ENCODE assay signal across 3 cellular contexts in the genomic region with DNA sequence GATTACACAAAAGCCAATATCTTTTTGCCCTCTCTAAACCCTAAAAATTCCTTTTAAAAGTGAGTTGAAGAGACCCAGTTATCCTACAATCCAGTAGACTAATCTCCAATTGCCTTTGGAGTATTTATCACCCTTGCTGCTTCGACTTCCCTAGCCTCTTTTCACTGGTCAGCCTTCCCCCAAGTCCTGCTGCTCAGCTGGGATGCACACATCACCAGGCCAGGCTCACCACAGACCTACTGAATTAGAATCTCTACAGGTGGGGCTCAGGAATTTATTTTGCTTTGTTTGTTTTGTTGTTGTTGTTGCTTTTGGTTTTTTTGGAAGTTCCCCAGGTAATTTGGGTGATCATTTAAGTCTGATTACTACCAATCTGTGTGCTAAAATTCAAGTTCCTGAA.
TF ChIP-seq lines count a peak whose summit lies in the region.

No MANE protein-coding gene starts in this region.

TF ChIP-seq in WTC11, 78 proteins besides CTCF, POLR2A, EP300 and RAD21 (continues in another document):
- no peak for TF ChIP-seq ZNF317 (CRISPR knock-in tag; IDR thresholded peaks at IDR 0.05; ENCODE audit: borderline replicate concordance, low read depth)
- TF ChIP-seq JUN (CRISPR knock-in tag; IDR thresholded peaks at IDR 0.05): no peak
- no peak for TF ChIP-seq ZNF121 (CRISPR knock-in tag; IDR thresholded peaks at IDR 0.05)
- no peak for TF ChIP-seq RORB (CRISPR knock-in tag; IDR thresholded peaks at IDR 0.05)
- TF ChIP-seq ATF2 (CRISPR knock-in tag; IDR thresholded peaks at IDR 0.05; ENCODE audit: borderline replicate concordance, low read depth): no peak
- no peak for TF ChIP-seq ZNF232 (CRISPR knock-in tag; IDR thresholded peaks at IDR 0.05)
- TF ChIP-seq, protein P1, sequence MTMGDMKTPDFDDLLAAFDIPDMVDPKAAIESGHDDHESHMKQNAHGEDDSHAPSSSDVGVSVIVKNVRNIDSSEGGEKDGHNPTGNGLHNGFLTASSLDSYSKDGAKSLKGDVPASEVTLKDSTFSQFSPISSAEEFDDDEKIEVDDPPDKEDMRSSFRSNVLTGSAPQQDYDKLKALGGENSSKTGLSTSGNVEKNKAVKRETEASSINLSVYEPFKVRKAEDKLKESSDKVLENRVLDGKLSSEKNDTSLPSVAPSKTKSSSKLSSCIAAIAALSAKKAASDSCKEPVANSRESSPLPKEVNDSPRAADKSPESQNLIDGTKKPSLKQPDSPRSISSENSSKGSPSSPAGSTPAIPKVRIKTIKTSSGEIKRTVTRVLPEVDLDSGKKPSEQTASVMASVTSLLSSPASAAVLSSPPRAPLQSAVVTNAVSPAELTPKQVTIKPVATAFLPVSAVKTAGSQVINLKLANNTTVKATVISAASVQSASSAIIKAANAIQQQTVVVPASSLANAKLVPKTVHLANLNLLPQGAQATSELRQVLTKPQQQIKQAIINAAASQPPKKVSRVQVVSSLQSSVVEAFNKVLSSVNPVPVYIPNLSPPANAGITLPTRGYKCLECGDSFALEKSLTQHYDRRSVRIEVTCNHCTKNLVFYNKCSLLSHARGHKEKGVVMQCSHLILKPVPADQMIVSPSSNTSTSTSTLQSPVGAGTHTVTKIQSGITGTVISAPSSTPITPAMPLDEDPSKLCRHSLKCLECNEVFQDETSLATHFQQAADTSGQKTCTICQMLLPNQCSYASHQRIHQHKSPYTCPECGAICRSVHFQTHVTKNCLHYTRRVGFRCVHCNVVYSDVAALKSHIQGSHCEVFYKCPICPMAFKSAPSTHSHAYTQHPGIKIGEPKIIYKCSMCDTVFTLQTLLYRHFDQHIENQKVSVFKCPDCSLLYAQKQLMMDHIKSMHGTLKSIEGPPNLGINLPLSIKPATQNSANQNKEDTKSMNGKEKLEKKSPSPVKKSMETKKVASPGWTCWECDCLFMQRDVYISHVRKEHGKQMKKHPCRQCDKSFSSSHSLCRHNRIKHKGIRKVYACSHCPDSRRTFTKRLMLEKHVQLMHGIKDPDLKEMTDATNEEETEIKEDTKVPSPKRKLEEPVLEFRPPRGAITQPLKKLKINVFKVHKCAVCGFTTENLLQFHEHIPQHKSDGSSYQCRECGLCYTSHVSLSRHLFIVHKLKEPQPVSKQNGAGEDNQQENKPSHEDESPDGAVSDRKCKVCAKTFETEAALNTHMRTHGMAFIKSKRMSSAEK (CRISPR knock-in tag; IDR thresholded peaks at IDR 0.05; ENCODE audit: borderline replicate concordance): no peak
- TF ChIP-seq KAT7 (CRISPR knock-in tag; IDR thresholded peaks at IDR 0.05; ENCODE audit: borderline replicate concordance): no peak
- TF ChIP-seq, protein P2, sequence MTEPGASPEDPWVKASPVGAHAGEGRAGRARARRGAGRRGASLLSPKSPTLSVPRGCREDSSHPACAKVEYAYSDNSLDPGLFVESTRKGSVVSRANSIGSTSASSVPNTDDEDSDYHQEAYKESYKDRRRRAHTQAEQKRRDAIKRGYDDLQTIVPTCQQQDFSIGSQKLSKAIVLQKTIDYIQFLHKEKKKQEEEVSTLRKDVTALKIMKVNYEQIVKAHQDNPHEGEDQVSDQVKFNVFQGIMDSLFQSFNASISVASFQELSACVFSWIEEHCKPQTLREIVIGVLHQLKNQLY (CRISPR knock-in tag; IDR thresholded peaks at IDR 0.05): no peak
- no peak for TF ChIP-seq PRRX2 (CRISPR knock-in tag; IDR thresholded peaks at IDR 0.05)
- TF ChIP-seq NR1H2 (CRISPR knock-in tag; IDR thresholded peaks at IDR 0.05): no peak

TF ChIP-seq in H1, 55 proteins besides CTCF, POLR2A, EP300 and RAD21:
- no peak for TF ChIP-seq CHD1 (IDR thresholded peaks at IDR 0.05; ENCODE audit: low read depth, low read length)
- no peak for TF ChIP-seq GABPA (IDR thresholded peaks at IDR 0.05; ENCODE audit: borderline replicate concordance, insufficient read depth, low read length)
- no peak for TF ChIP-seq SIN3A (conservative IDR thresholded peaks at IDR 0.05 in 1 of 2, IDR thresholded peaks at IDR 0.05 in 1 of 2; ENCODE audit: low read depth in 1 of 2, low read length in 2 of 2)
- TF ChIP-seq ATF2 (IDR thresholded peaks at IDR 0.05; ENCODE audit: low read length): no peak
- TF ChIP-seq EGR1 (IDR thresholded peaks at IDR 0.05; ENCODE audit: borderline replicate concordance, low read depth, low read length): no peak
- no peak for TF ChIP-seq CTBP2 (IDR thresholded peaks at IDR 0.05; ENCODE audit: borderline replicate concordance, insufficient read depth, insufficient read length, low read length)
- no peak for TF ChIP-seq POLR2AphosphoS5 (IDR thresholded peaks at IDR 0.05; ENCODE audit: low read depth, low read length)
- TF ChIP-seq JUND (IDR thresholded peaks at IDR 0.05; ENCODE audit: low read length): no peak
- TF ChIP-seq YY1 (IDR thresholded peaks at IDR 0.05; ENCODE audit: low read depth, low read length): no peak
- TF ChIP-seq SP2 (IDR thresholded peaks at IDR 0.05; ENCODE audit: low read length): no peak
- TF ChIP-seq RFX5 (IDR thresholded peaks at IDR 0.05; ENCODE audit: borderline replicate concordance, low read depth, low read length): no peak
- TF ChIP-seq JUN (IDR thresholded peaks at IDR 0.05; ENCODE audit: low read depth, low read length): no peak

TF ChIP-seq in SK-N-SH treated with all-trans-retinoic acid at 6 μM for 48 hours, 23 proteins besides CTCF, POLR2A, EP300 and RAD21:
- TF ChIP-seq TOX (CRISPR knock-in tag; IDR thresholded peaks at IDR 0.05; ENCODE audit: borderline replicate concordance) (no peak), CREB5 (CRISPR knock-in tag; IDR thresholded peaks at IDR 0.05; ENCODE audit: low read depth) (no peak), PPARA (CRISPR knock-in tag; IDR thresholded peaks at IDR 0.05; ENCODE audit: borderline replicate concordance) (no peak), RARB (CRISPR knock-in tag; IDR thresholded peaks at IDR 0.05) (no peak), PATZ1 (CRISPR knock-in tag; IDR thresholded peaks at IDR 0.05; ENCODE audit: borderline replicate concordance) (no peak), ZNF565 (CRISPR knock-in tag; conservative IDR thresholded peaks at IDR 0.05; ENCODE audit: low read depth) (no peak)
